8 cellular contexts compared by ENCODE assay signal in the genomic region with DNA sequence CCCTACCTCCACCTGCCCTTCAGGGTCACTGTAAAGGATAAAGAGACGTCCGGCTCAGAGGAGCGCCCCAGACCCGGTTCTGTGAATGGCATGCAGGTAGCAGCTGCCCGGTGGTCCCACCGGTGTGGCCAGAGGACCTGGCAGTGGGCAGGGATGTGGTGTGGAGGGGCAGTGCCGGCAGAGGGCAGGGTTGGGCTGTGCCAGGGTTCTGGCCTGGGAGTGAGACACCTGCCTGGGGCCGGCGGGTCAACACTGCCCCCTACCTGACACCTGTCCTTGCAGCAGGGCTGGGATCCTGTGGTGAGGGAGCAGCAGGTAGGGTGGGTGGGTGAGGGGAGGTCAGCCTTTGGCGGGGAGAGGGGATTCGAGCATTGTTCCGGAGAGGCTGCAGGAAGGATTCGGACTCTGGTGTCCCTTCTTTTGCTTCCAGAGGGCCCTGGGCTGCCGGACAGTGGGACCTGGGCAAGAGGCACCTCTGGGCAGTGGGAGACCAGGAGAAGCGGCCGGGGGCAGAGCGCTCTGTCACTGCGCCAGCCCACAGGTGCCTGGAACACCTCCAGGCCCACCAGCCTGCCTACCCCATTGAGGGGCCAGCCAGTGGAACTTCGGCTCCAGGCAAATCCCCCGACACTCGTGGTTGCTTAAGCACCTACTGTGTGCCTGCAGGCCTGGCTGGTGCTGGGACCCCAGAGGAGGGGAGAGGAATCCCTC. TPM values are rescaled to one million over a fixed set of nuclear protein-coding genes. Genes with fewer than 3 reads are reported as not detected.
A peak's percentile ranks its signal among the peaks of the same experiment; 100 is the strongest.
DNase-seq lines count a peak whose midpoint lies in the region; ATAC-seq lines count a peak whose summit lies in the region.

No MANE protein-coding gene starts in this region.

- peaks cover 14% of the 10 kb centered on the region for H3K36me3 Mint-ChIP-seq in central memory CD8-positive, alpha-beta T cell (ENCODE audit: insufficient read depth)
- H3K36me3 Mint-ChIP-seq in stimulated activated naive B cell treated with anti-CD40 and anti-IgM and Interleukin-4, amounts not matched to agents 10 μg/mL and 1 μg/mL and 100 μg/mL, for 72 hours, result no peaks in the 10 kb centered on the region

- peak overlapping the region; percentile 81 for H3K4me3 Mint-ChIP-seq in central memory CD8-positive, alpha-beta T cell
- peak overlapping the region; percentile 84 to 86 for H3K4me3 Mint-ChIP-seq in stimulated activated naive B cell treated with anti-CD40 and anti-IgM and Interleukin-4, amounts not matched to agents 10 μg/mL and 1 μg/mL and 100 μg/mL, for 72 hours

- H3K4me1 Mint-ChIP-seq in central memory CD8-positive, alpha-beta T cell, result peaks cover 20% of the 10 kb centered on the region
- peaks cover 17 to 46% of the 10 kb centered on the region in 2 donors for H3K4me1 Mint-ChIP-seq in stimulated activated naive B cell treated with anti-CD40 and anti-IgM and Interleukin-4, amounts not matched to agents 10 μg/mL and 1 μg/mL and 100 μg/mL, for 72 hours

- peak overlapping the region; percentile 49 for H3K27ac Mint-ChIP-seq in central memory CD8-positive, alpha-beta T cell (ENCODE audit: low read depth)
- H3K27ac Mint-ChIP-seq in stimulated activated naive B cell treated with anti-CD40 and anti-IgM and Interleukin-4, amounts not matched to agents 10 μg/mL and 1 μg/mL and 100 μg/mL, for 72 hours, result peak overlapping the region; percentile 91

- ATAC-seq in HG03432 (IDR thresholded peaks at IDR 0.05; ENCODE audit: unreplicated experiment) (peak; percentile 35), left colon (peak; percentile 61)
- no peak for ATAC-seq in central memory CD8-positive, alpha-beta T cell (replicated peaks; ENCODE audit: extremely low read depth, poor library complexity, severe bottlenecking)
- peak; percentile 42 to 48 for ATAC-seq in stimulated activated naive B cell treated with anti-CD40 and anti-IgM and Interleukin-4, amounts not matched to agents 10 μg/mL and 1 μg/mL and 100 μg/mL, for 72 hours (replicated peaks)

- no peaks in the 10 kb centered on the region for H3K9me3 Mint-ChIP-seq in central memory CD8-positive, alpha-beta T cell
- no peaks in the 10 kb centered on the region for H3K9me3 Mint-ChIP-seq in stimulated activated naive B cell treated with anti-CD40 and anti-IgM and Interleukin-4, amounts not matched to agents 10 μg/mL and 1 μg/mL and 100 μg/mL, for 72 hours

- H3K27me3 Mint-ChIP-seq in central memory CD8-positive, alpha-beta T cell, result peaks cover 18% of the 10 kb centered on the region
- H3K27me3 Mint-ChIP-seq in stimulated activated naive B cell treated with anti-CD40 and anti-IgM and Interleukin-4, amounts not matched to agents 10 μg/mL and 1 μg/mL and 100 μg/mL, for 72 hours, result peaks cover 39 to 56% of the 10 kb centered on the region in 2 donors

- intact Hi-C loops in left colon (cut with DNase I, micrococcal nuclease), result no loop called here

- peak; percentile 21 for DNase-seq in NK-92 treated with Interleukin-12 subunit alpha and Interleukin-12 subunit beta, amount 100 ng/mL, for 24 hours (lab: John Stamatoyannopoulos, UW)
- DNase-seq in NK-92 (lab: John Stamatoyannopoulos, UW; ENCODE audit: unreplicated experiment) (no peak), SK-MEL-5 (ENCODE audit: low read depth, low spot score) (peak; percentile 63), left colon (peak; percentile 90 to 91), foreskin melanocyte (no peak)
- DNase-seq in central memory CD8-positive, alpha-beta T cell (ENCODE audit: low spot score in 2 of 2), result no peak
- DNase-seq in stimulated activated naive B cell treated with anti-CD40 and anti-IgM and Interleukin-4, amounts not matched to agents 10 μg/mL and 1 μg/mL and 100 μg/mL, for 72 hours, result peak; percentile 48

- in situ Hi-C loops in SK-MEL-5 (cut with HindIII; ENCODE audit: low pct_unique_long_range_greater_than_20kb, low sequenced_read_pairs), result no loop called here

RNA-seq across cellular contexts. Expression of gene PHLDA2, which starts 1.6 kb away (rescaled TPM):
- 11.1 and 13.1 TPM in 2 replicates for total RNA-seq in SK-MEL-5 (2014; rRNA removed; shearing (Covaris generic))
- polyA plus RNA-seq in SK-MEL-5 (2015; cell fraction: cytosol; rRNA removed), result 153 and 210 TPM in 2 replicates
- 18.7 and 36.7 TPM in 2 replicates for polyA plus RNA-seq in SK-MEL-5 (2015; cell fraction: nucleus; rRNA removed)
- 10 to 100 TPM; 29.9 to 36.7 TPM for total RNA-seq in left colon

RNA-seq across cellular contexts. Expression of gene CDKN1C, which starts 45.3 kb away (rescaled TPM):
- total RNA-seq in SK-MEL-5 (2014; rRNA removed; shearing (Covaris generic)), result 14.7 and 18.7 TPM in 2 replicates
- polyA plus RNA-seq in SK-MEL-5 (2015; cell fraction: cytosol; rRNA removed), result 12.9 and 16.5 TPM in 2 replicates
- 4.1 and 10.3 TPM in 2 replicates for polyA plus RNA-seq in SK-MEL-5 (2015; cell fraction: nucleus; rRNA removed)
- total RNA-seq in left colon, result 10 to 100 TPM in 1 of 2 donors, 1 to 10 TPM in 1; 5.8 to 10.6 TPM

Comparison
In these comparisons a context has a peak if more than half of its experiments do, and no peak if none do; other contexts are left out.
1. DNase-seq: peak in NK-92 treated with Interleukin-12 subunit alpha and Interleukin-12 subunit beta, amount 100 ng/mL, for 24 hours (single experiment), SK-MEL-5 (single experiment), left colon (2 of 2) and stimulated activated naive B cell treated with anti-CD40 and anti-IgM and Interleukin-4, amounts not matched to agents 10 μg/mL and 1 μg/mL and 100 μg/mL, for 72 hours (single experiment); none in NK-92 (single experiment), central memory CD8-positive, alpha-beta T cell (0 of 2) and foreskin melanocyte (single experiment).